Comparison of ENCODE assay signal across 28 cellular contexts in the genomic region with DNA sequence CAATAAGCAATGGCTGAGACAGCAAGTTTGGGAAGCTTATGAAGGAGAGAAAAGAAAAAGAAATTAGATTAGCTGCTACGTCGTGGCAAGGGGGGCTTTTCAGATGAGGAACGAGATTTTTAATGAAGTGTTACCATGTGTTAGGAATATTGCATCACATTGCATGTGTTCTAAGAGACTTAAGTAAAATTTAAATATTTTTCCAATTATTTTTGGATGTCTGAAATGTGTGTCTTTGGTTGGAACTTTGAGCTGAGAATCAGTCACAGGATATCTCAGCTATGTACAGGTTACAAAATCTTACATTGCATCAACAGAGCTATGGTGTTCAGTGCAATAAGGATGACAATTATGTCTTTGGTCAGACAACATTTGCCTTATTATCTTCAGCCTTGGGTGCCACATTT.
A peak's percentile ranks its signal among the peaks of the same experiment; 100 is the strongest.
DNase-seq lines count a peak whose midpoint lies in the region; ATAC-seq, FAIRE-seq and TF ChIP-seq lines count a peak whose summit lies in the region.
"Had no signal": no experiment of that assay in that cellular context is flagged by ENCODE, and none has a peak within 500 bp of the region (broad histone marks: within the 10 kb centered on the region; RNA-seq: fewer than 3 reads in every experiment).

No MANE protein-coding gene starts in this region.

- no peak for FAIRE-seq in HTR-8/SVneo (lab: Jason Lieb, UNC)
- FAIRE-seq: colon, keratinocyte had no signal

- no peak overlapping the region for H2BK15ac ChIP-seq in IMR-90 (ENCODE audit: low read depth, low read length)

- no peak overlapping the region for H2AK5ac ChIP-seq in IMR-90 (ENCODE audit: low read depth, low read length)

- WGBS in IMR-90 (ENCODE audit: extremely low coverage in 2 of 2, insufficient read length in 1 of 2), 2 experiments = no CpG with 5 or more reads among the region's 3 CpGs

- H4K8ac ChIP-seq in IMR-90 (ENCODE audit: low read depth in 2 of 2, low read length in 2 of 2) = no peak overlapping the region; a peak in 1 of 4 replicates

- H3K4me1 ChIP-seq in ACC112 (ENCODE audit: control insufficient read depth, insufficient read depth, low read length, unreplicated experiment) (peaks cover 7% of the 10 kb centered on the region), IMR-90 (ENCODE audit: control insufficient read depth, insufficient read depth, low read length) (no peaks in the 10 kb centered on the region)
- H3K4me1 ChIP-seq: BLaER1, breast epithelium, lower lobe of right lung, thyroid gland had no signal

- no peak overlapping the region for H3K14ac ChIP-seq in IMR-90 (replicated peaks; ENCODE audit: low read depth, low read length)

- H2AFZ ChIP-seq in ACC112 (ENCODE audit: low read length, unreplicated experiment) (peak overlapping the region; percentile 66), IMR-90 (replicated peaks; ENCODE audit: low read length, poor library complexity) (no peak overlapping the region)

- H3K4me3 ChIP-seq in ACC112 (ENCODE audit: low read depth, low read length) = no peak overlapping the region
- H3K4me3 ChIP-seq in IMR-90 (ENCODE audit: insufficient read depth, low read depth, low read length) = no peak overlapping the region
- H3K4me3 ChIP-seq: BLaER1, breast epithelium, lower lobe of right lung, thyroid gland had no signal

- intact Hi-C loops in IMR-90 (cut with micrococcal nuclease) (no loop called here), sciatic nerve (cut with DNase I) (no loop called here)
- intact Hi-C loops in activated naive CD4-positive, alpha-beta T cell treated with anti-CD3 and anti-CD28 coated beads for 36 hours (cut with micrococcal nuclease) = no loop called here

- H3K56ac ChIP-seq in IMR-90 (ENCODE audit: extremely low read depth, insufficient read depth, low read length) = no peak overlapping the region

- H3K36me3 ChIP-seq in ACC112 (ENCODE audit: insufficient read depth, low read length) = no peaks in the 10 kb centered on the region
- H3K36me3 ChIP-seq in IMR-90 (ENCODE audit: control insufficient read depth, insufficient read depth, low read length) = no peaks in the 10 kb centered on the region
- H3K36me3 ChIP-seq: BLaER1, breast epithelium, lower lobe of right lung, thyroid gland had no signal

- H3K4ac ChIP-seq in IMR-90 (ENCODE audit: low read depth, low read length) = no peak overlapping the region

- H3K4me2 ChIP-seq in IMR-90 (ENCODE audit: low read depth, low read length) = no peak overlapping the region
- H3K4me2 ChIP-seq: BLaER1 had no signal

- CTCF ChIA-PET in IMR-90 (lab: Yijun Ruan, JAX) = no interaction called here
- CTCF ChIA-PET in activated naive CD4-positive, alpha-beta T cell treated with anti-CD3 and anti-CD28 coated beads for 36 hours (lab: Charles Lee) = interaction anchor here (0.8 kb wide), 1 partner anchor 511 kb away, joined by 3 read pairs; no protein-coding TSS in a partner anchor

- H3K23ac ChIP-seq in IMR-90 (ENCODE audit: low read depth, low read length) = no peak overlapping the region

- TF ChIP-seq CTCF in IMR-90 (conservative IDR thresholded peaks at IDR 0.05; ENCODE audit: low read depth, low read length) = no peak

- no peaks in the 10 kb centered on the region for H3K4me1 Mint-ChIP-seq in T-helper 17 cell
- no peaks in the 10 kb centered on the region for H3K4me1 Mint-ChIP-seq in activated naive CD4-positive, alpha-beta T cell treated with anti-CD3 and anti-CD28 coated beads for 36 hours (ENCODE audit: low read depth)
- H3K4me1 Mint-ChIP-seq: activated naive CD4-positive, alpha-beta T cell treated with anti-CD3 and anti-CD28 coated beads, Interleukin-2, amount 10 ng/mL, durations not matched to agents 7 days and 5 days had no signal

- H3K27ac Mint-ChIP-seq in T-helper 17 cell = no peak overlapping the region
- H3K27ac Mint-ChIP-seq in activated naive CD4-positive, alpha-beta T cell treated with anti-CD3 and anti-CD28 coated beads for 36 hours = no peak overlapping the region
- H3K27ac Mint-ChIP-seq: activated naive CD4-positive, alpha-beta T cell treated with anti-CD3 and anti-CD28 coated beads, Interleukin-2, amount 10 ng/mL, durations not matched to agents 7 days and 5 days; IgD-negative memory B cell had no signal

- no peak overlapping the region for H3K9ac ChIP-seq in IMR-90 (ENCODE audit: low read depth, low read length)
- H3K9ac ChIP-seq: BLaER1 had no signal

- H3K27ac ChIP-seq in ACC112 (ENCODE audit: low read depth, low read length) (peak overlapping the region; percentile 47), IMR-90 (ENCODE audit: insufficient read depth, low read length) (no peak overlapping the region)
- H3K27ac ChIP-seq: BLaER1, breast epithelium, lower lobe of right lung, thyroid gland had no signal

- in situ Hi-C loops in IMR-90 (cut with MboI; ENCODE audit: low sequenced_read_pairs) = no loop called here

- H3K36me3 Mint-ChIP-seq in T-helper 17 cell (ENCODE audit: low read depth) = no peaks in the 10 kb centered on the region
- H3K36me3 Mint-ChIP-seq in activated naive CD4-positive, alpha-beta T cell treated with anti-CD3 and anti-CD28 coated beads for 36 hours (ENCODE audit: low read depth) = peaks cover 1% of the 10 kb centered on the region
- H3K36me3 Mint-ChIP-seq: activated naive CD4-positive, alpha-beta T cell treated with anti-CD3 and anti-CD28 coated beads, Interleukin-2, amount 10 ng/mL, durations not matched to agents 7 days and 5 days; IgD-negative memory B cell had no signal

- H3K27me3 ChIP-seq in ACC112 (ENCODE audit: insufficient read depth, low read length) = no peaks in the 10 kb centered on the region
- no peaks in the 10 kb centered on the region for H3K27me3 ChIP-seq in IMR-90 (ENCODE audit: control insufficient read depth, insufficient read depth, low read length)
- H3K27me3 ChIP-seq: BLaER1, breast epithelium, thyroid gland had no signal

- no peaks in the 10 kb centered on the region; the same call in 1 of the 2 replicates for H3K9me1 ChIP-seq in IMR-90 (ENCODE audit: insufficient read depth, low read length)

- no peak overlapping the region for H3K4me3 Mint-ChIP-seq in T-helper 17 cell
- no peak overlapping the region for H3K4me3 Mint-ChIP-seq in activated naive CD4-positive, alpha-beta T cell treated with anti-CD3 and anti-CD28 coated beads for 36 hours
- H3K4me3 Mint-ChIP-seq: activated naive CD4-positive, alpha-beta T cell treated with anti-CD3 and anti-CD28 coated beads, Interleukin-2, amount 10 ng/mL, durations not matched to agents 7 days and 5 days; IgD-negative memory B cell had no signal

- H3K9me3 ChIP-seq in IMR-90 (ENCODE audit: control insufficient read depth, insufficient read depth, low read length) = no peaks in the 10 kb centered on the region; the same call in 1 of the 2 replicates
- H3K9me3 ChIP-seq in T-helper 17 cell (ENCODE audit: control insufficient read depth, low read length, poor library complexity, severe bottlenecking) = no peaks in the 10 kb centered on the region
- H3K9me3 ChIP-seq: breast epithelium, thyroid gland had no signal

- no TSS peak for BruUV-seq in IMR-90 (replicated peaks; lab: Mats Ljungman, UMichigan)

- H4K91ac ChIP-seq in IMR-90 (ENCODE audit: insufficient read depth, low read depth, low read length) = no peak overlapping the region

- H2BK120ac ChIP-seq in IMR-90 (ENCODE audit: low read depth, low read length) = no peak overlapping the region

- H2BK20ac ChIP-seq in IMR-90 (ENCODE audit: low read depth, low read length) = no peak overlapping the region

- no peak overlapping the region for H2BK5ac ChIP-seq in IMR-90 (ENCODE audit: low read depth, low read length, poor library complexity, severe bottlenecking)

- DNase-seq in IMR-90 (no peak), fibroblast of gingiva (ENCODE audit: low read depth) (peak; percentile 66), sciatic nerve (ENCODE audit: low spot score) (no peak), HTR-8/SVneo (ENCODE audit: insufficient read length, low spot score) (no peak), T-helper 17 cell (no peak)
- no peak for DNase-seq in activated naive CD4-positive, alpha-beta T cell treated with anti-CD3 and anti-CD28 coated beads for 36 hours
- DNase-seq: activated CD4-positive, alpha-beta T cell treated with anti-CD3 and anti-CD28 coated beads, Interleukin-2, amount 50 U/mL, for 48 hours; activated naive CD4-positive, alpha-beta T cell treated with anti-CD3 and anti-CD28 coated beads, Interleukin-2, amount 10 ng/mL, durations not matched to agents 7 days and 5 days; amniotic stem cell; DMS153; effector memory CD4-positive, alpha-beta T cell; erythroblast; lower lobe of right lung; NCI-H1105; NCI-H187 treated with DMSO at 0.1 percent for 48 hours; NCI-H2171 treated with DMSO at 0.1 percent for 48 hours; NCI-H524; SHP77 treated with DMSO at 0.1 percent for 48 hours; stimulated activated naive CD4-positive, alpha-beta T cell treated with Interleukin-2 at 50 U/mL for 16 hours; SW 1271; thyroid gland had no signal

- TF ChIP-seq RAD21 in IMR-90 (IDR thresholded peaks at IDR 0.05; ENCODE audit: low read length) = no peak

- peaks cover 16% of the 10 kb centered on the region for H3K9me3 Mint-ChIP-seq in activated naive CD4-positive, alpha-beta T cell treated with anti-CD3 and anti-CD28 coated beads for 36 hours

- H3K27me3 Mint-ChIP-seq in T-helper 17 cell = no peaks in the 10 kb centered on the region
- H3K27me3 Mint-ChIP-seq in activated naive CD4-positive, alpha-beta T cell treated with anti-CD3 and anti-CD28 coated beads for 36 hours (ENCODE audit: low read depth) = peaks cover 15% of the 10 kb centered on the region

- no peaks in the 10 kb centered on the region for H3K79me1 ChIP-seq in IMR-90 (ENCODE audit: low read depth in 1 of 2, low read length in 2 of 2)

- POLR2A ChIA-PET in IMR-90 (lab: Charles Lee; ENCODE audit: unreplicated experiment) = no interaction called here

- H3K79me2 ChIP-seq in ACC112 (ENCODE audit: control insufficient read depth, insufficient read depth, low read length, unreplicated experiment) = no peaks in the 10 kb centered on the region

- no peak for TF ChIP-seq POLR2A in IMR-90 (IDR thresholded peaks at IDR 0.05; ENCODE audit: low read depth, low read length)

- no peak overlapping the region for H4K5ac ChIP-seq in IMR-90 (ENCODE audit: low read depth, low read length)

- dilution Hi-C loops in IMR-90 (cut with HindIII; ENCODE audit: low sequenced_read_pairs, unreplicated experiment) = no loop called here

- no peak overlapping the region for H3K18ac ChIP-seq in IMR-90 (ENCODE audit: low read depth, low read length)

- no peaks in the 10 kb centered on the region for H4K20me1 ChIP-seq in IMR-90 (ENCODE audit: insufficient read depth, low read length)
- H4K20me1 ChIP-seq: BLaER1 had no signal

- H2AK9ac ChIP-seq in IMR-90 (replicated peaks; ENCODE audit: low read depth, low read length, poor library complexity) = no peak overlapping the region

- ATAC-seq in IMR-90 (ENCODE audit: low read depth) = no peak
- ATAC-seq in sciatic nerve = peak; percentile 60
- no peak for ATAC-seq in HG02884 (IDR thresholded peaks at IDR 0.05; ENCODE audit: unreplicated experiment)
- no peak for ATAC-seq in T-helper 17 cell
- ATAC-seq: lower lobe of right lung had no signal

TF ChIP-seq in IMR-90, 13 proteins besides CTCF, POLR2A, EP300 and RAD21 (continues in another document):
- no peak for TF ChIP-seq MAZ (IDR thresholded peaks at IDR 0.05; ENCODE audit: borderline replicate concordance, low read depth, low read length)
- TF ChIP-seq MAFK (IDR thresholded peaks at IDR 0.05; ENCODE audit: low read depth, low read length) = peak; percentile 18; the same call in 1 of the 2 replicates
- TF ChIP-seq CHD1 (IDR thresholded peaks at IDR 0.05; ENCODE audit: low read depth, low read length) = no peak
- peak; percentile 52; the same call in 1 of the 2 replicates for TF ChIP-seq CEBPB (IDR thresholded peaks at IDR 0.05; ENCODE audit: low read depth, low read length)
